ENCODE assay signal across 31 cellular contexts in genomic region chr11:27287205-27287604, GRCh38.
"Had no signal": no experiment of that assay in that cellular context is flagged by ENCODE, and none has a peak within 500 bp of the region (broad histone marks: within the 10 kb centered on the region; RNA-seq: fewer than 3 reads in every experiment).

No MANE protein-coding gene starts in this region.

- H3K4me3 ChIP-seq: Peyer's patch had no signal

- H3K27me3 ChIP-seq: Peyer's patch had no signal

- DNase-seq: activated B cell treated with CpG ODN at 0.5 μM for 24 hours; activated CD4-positive, alpha-beta memory T cell treated with anti-CD3 and anti-CD28 coated beads for 36 hours; activated CD4-positive, alpha-beta T cell treated with anti-CD3 and anti-CD28 coated beads for 4 hours; activated CD4-positive, alpha-beta T cell treated with anti-CD3 and anti-CD28 coated beads, Interleukin-2, amount 50 U/mL, for 1 hour; activated CD4-positive, CD25-positive, alpha-beta regulatory T cell treated with anti-CD3 and anti-CD28 coated beads, Interleukin-2, amount 50 U/mL, for 72 hours; activated CD8-positive, alpha-beta memory T cell treated with anti-CD3 and anti-CD28 coated beads, Interleukin-2, amount 50 U/mL, for 4 hours; activated gamma-delta T cell treated with Interleukin-2 at 50 U/mL for 16 hours; activated naive CD4-positive, alpha-beta T cell treated with anti-CD3 and anti-CD28 coated beads for 36 hours; activated naive CD8-positive, alpha-beta T cell treated with anti-CD3 and anti-CD28 coated beads, Interleukin-2, amount 50 U/mL, for 24 hours; activated T-cell treated with anti-CD3 and anti-CD28 coated beads for 4 hours; activated T-cell treated with anti-CD3 and anti-CD28 coated beads, Interleukin-2, amount 50 U/mL, for 4 hours; anterior cingulate cortex; caudate nucleus; cerebellar nuclear complex; NCI-H1105; NCI-H1417 treated with DMSO at 0.1 percent for 48 hours; NCI-H187 treated with DMSO at 0.1 percent for 48 hours; NCI-H2081; NCI-H345; NCI-H524 treated with DMSO at 0.1 percent for 48 hours; NCI-H748 treated with DMSO at 0.1 percent for 48 hours; Peyer's patch; SIG-M5; SW 1271; T-helper 1 cell; T-helper 2 cell; T-helper 9 cell had no signal

- H3K27ac ChIP-seq: Peyer's patch, RWPE1, VCaP had no signal

- H3K36me3 ChIP-seq: Peyer's patch had no signal

- H3K9me3 ChIP-seq: Peyer's patch had no signal

- ATAC-seq: activated naive CD8-positive, alpha-beta T cell treated with anti-CD3 and anti-CD28 coated beads, Interleukin-2, amount 50 U/mL, for 24 hours; activated T-cell treated with anti-CD3 and anti-CD28 coated beads, Interleukin-2, amount 50 U/mL, for 4 hours; Right ventricle myocardium inferior; SK-N-SH treated with all-trans-retinoic acid at 6 μM for 48 hours had no signal

- H3K4me1 ChIP-seq: Peyer's patch had no signal
